In the genomic region with DNA sequence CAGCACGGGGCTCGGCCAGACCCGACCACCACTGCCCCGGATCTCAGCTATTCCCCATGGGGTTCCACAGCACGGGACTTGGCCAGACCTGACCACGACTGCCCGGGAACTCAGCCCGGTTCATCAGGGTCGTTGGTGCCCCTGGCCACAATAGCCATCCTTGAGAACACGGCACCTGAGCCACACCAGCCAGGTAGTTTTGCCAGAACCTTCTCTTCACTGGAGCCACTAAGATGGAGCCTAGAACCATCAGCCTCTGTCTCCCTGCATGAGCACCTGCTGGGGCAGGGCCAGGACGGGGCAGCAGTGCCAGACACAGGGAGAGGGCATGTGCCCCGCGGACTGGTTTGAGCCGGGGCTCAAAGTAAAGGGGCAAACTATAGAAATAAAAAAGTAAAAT, we compare ENCODE assay signal across 1 cellular context.
TF ChIP-seq lines count a peak whose summit lies in the region.

No MANE protein-coding gene starts in this region.

TF ChIP-seq in HepG2, 621 proteins besides CTCF, POLR2A, EP300 and RAD21 (continued from another document):
- TF ChIP-seq, protein P1, sequence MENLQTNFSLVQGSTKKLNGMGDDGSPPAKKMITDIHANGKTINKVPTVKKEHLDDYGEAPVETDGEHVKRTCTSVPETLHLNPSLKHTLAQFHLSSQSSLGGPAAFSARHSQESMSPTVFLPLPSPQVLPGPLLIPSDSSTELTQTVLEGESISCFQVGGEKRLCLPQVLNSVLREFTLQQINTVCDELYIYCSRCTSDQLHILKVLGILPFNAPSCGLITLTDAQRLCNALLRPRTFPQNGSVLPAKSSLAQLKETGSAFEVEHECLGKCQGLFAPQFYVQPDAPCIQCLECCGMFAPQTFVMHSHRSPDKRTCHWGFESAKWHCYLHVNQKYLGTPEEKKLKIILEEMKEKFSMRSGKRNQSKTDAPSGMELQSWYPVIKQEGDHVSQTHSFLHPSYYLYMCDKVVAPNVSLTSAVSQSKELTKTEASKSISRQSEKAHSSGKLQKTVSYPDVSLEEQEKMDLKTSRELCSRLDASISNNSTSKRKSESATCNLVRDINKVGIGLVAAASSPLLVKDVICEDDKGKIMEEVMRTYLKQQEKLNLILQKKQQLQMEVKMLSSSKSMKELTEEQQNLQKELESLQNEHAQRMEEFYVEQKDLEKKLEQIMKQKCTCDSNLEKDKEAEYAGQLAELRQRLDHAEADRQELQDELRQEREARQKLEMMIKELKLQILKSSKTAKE (CRISPR knock-in tag; IDR thresholded peaks at IDR 0.05; ENCODE audit: borderline replicate concordance): no peak
- peak; percentile 31; the same call in 1 of the 2 replicates for TF ChIP-seq ZNF121 (CRISPR knock-in tag; IDR thresholded peaks at IDR 0.05)
- no peak for TF ChIP-seq ISX (CRISPR knock-in tag; conservative IDR thresholded peaks at IDR 0.05)
- TF ChIP-seq ZNF10 (CRISPR knock-in tag; IDR thresholded peaks at IDR 0.05; ENCODE audit: borderline replicate concordance, low read depth): no peak
- TF ChIP-seq ZNF776 (CRISPR knock-in tag; IDR thresholded peaks at IDR 0.05): no peak
- no peak for TF ChIP-seq NR2C2 (CRISPR knock-in tag; IDR thresholded peaks at IDR 0.05; ENCODE audit: borderline replicate concordance)
